1 cellular context compared by ENCODE assay signal in the genomic region with DNA sequence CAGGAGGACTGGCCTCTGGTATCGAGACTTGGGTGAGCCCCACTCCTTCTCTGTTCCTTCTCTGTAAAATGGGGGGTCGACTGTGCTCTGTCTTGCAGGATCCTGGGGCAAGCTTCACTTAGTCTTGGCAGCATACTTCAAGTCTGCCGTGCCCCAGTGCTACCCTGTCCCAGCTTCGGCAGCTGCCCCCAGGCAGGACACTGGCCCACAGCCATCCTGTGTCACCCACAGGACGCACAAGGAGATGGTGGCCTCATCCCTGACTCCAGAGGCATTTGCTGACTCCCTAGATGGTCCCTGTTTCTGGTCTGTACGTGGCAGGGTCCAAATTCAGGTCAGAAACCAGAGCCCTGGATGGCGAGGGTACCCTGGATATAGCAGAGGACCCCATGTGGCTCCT.
TF ChIP-seq lines count a peak whose summit lies in the region.

No MANE protein-coding gene starts in this region.

TF ChIP-seq in H1, 55 proteins besides CTCF, POLR2A, EP300 and RAD21:
- TF ChIP-seq TBP (IDR thresholded peaks at IDR 0.05; ENCODE audit: low read depth, low read length) (no peak), HDAC6 (IDR thresholded peaks at IDR 0.05; ENCODE audit: low read depth, low read length) (no peak), RXRA (IDR thresholded peaks at IDR 0.05; ENCODE audit: insufficient read depth, low read depth, low read length) (no peak), CBX5 (IDR thresholded peaks at IDR 0.05; ENCODE audit: low read depth, low read length) (no peak), RNF2 (IDR thresholded peaks at IDR 0.05; ENCODE audit: borderline replicate concordance, low read depth, low read length, missing control alignments, poor library complexity, severe bottlenecking) (no peak), POU5F1 (IDR thresholded peaks at IDR 0.05; ENCODE audit: low read depth, low read length) (no peak), BCL11A (IDR thresholded peaks at IDR 0.05; ENCODE audit: low read depth in 2 of 2, low read length in 2 of 2) (no peak), CTBP2 (IDR thresholded peaks at IDR 0.05; ENCODE audit: borderline replicate concordance, insufficient read depth, insufficient read length, low read length) (no peak), JUND (IDR thresholded peaks at IDR 0.05; ENCODE audit: low read length) (no peak), JUN (IDR thresholded peaks at IDR 0.05; ENCODE audit: low read depth, low read length) (no peak), MAFK (IDR thresholded peaks at IDR 0.05; ENCODE audit: low read depth, low read length) (no peak), CBX8 (IDR thresholded peaks at IDR 0.05; ENCODE audit: borderline replicate concordance, low read depth, low read length) (no peak), GABPA (IDR thresholded peaks at IDR 0.05; ENCODE audit: borderline replicate concordance, insufficient read depth, low read length) (no peak), NRF1 (IDR thresholded peaks at IDR 0.05; ENCODE audit: low read depth, low read length) (no peak), KDM4A (IDR thresholded peaks at IDR 0.05; ENCODE audit: low read depth, low read length, severe bottlenecking) (no peak), EZH2 (IDR thresholded peaks at IDR 0.05; ENCODE audit: low read depth, low read length, severe bottlenecking) (no peak)
- TF ChIP-seq, protein P1, sequence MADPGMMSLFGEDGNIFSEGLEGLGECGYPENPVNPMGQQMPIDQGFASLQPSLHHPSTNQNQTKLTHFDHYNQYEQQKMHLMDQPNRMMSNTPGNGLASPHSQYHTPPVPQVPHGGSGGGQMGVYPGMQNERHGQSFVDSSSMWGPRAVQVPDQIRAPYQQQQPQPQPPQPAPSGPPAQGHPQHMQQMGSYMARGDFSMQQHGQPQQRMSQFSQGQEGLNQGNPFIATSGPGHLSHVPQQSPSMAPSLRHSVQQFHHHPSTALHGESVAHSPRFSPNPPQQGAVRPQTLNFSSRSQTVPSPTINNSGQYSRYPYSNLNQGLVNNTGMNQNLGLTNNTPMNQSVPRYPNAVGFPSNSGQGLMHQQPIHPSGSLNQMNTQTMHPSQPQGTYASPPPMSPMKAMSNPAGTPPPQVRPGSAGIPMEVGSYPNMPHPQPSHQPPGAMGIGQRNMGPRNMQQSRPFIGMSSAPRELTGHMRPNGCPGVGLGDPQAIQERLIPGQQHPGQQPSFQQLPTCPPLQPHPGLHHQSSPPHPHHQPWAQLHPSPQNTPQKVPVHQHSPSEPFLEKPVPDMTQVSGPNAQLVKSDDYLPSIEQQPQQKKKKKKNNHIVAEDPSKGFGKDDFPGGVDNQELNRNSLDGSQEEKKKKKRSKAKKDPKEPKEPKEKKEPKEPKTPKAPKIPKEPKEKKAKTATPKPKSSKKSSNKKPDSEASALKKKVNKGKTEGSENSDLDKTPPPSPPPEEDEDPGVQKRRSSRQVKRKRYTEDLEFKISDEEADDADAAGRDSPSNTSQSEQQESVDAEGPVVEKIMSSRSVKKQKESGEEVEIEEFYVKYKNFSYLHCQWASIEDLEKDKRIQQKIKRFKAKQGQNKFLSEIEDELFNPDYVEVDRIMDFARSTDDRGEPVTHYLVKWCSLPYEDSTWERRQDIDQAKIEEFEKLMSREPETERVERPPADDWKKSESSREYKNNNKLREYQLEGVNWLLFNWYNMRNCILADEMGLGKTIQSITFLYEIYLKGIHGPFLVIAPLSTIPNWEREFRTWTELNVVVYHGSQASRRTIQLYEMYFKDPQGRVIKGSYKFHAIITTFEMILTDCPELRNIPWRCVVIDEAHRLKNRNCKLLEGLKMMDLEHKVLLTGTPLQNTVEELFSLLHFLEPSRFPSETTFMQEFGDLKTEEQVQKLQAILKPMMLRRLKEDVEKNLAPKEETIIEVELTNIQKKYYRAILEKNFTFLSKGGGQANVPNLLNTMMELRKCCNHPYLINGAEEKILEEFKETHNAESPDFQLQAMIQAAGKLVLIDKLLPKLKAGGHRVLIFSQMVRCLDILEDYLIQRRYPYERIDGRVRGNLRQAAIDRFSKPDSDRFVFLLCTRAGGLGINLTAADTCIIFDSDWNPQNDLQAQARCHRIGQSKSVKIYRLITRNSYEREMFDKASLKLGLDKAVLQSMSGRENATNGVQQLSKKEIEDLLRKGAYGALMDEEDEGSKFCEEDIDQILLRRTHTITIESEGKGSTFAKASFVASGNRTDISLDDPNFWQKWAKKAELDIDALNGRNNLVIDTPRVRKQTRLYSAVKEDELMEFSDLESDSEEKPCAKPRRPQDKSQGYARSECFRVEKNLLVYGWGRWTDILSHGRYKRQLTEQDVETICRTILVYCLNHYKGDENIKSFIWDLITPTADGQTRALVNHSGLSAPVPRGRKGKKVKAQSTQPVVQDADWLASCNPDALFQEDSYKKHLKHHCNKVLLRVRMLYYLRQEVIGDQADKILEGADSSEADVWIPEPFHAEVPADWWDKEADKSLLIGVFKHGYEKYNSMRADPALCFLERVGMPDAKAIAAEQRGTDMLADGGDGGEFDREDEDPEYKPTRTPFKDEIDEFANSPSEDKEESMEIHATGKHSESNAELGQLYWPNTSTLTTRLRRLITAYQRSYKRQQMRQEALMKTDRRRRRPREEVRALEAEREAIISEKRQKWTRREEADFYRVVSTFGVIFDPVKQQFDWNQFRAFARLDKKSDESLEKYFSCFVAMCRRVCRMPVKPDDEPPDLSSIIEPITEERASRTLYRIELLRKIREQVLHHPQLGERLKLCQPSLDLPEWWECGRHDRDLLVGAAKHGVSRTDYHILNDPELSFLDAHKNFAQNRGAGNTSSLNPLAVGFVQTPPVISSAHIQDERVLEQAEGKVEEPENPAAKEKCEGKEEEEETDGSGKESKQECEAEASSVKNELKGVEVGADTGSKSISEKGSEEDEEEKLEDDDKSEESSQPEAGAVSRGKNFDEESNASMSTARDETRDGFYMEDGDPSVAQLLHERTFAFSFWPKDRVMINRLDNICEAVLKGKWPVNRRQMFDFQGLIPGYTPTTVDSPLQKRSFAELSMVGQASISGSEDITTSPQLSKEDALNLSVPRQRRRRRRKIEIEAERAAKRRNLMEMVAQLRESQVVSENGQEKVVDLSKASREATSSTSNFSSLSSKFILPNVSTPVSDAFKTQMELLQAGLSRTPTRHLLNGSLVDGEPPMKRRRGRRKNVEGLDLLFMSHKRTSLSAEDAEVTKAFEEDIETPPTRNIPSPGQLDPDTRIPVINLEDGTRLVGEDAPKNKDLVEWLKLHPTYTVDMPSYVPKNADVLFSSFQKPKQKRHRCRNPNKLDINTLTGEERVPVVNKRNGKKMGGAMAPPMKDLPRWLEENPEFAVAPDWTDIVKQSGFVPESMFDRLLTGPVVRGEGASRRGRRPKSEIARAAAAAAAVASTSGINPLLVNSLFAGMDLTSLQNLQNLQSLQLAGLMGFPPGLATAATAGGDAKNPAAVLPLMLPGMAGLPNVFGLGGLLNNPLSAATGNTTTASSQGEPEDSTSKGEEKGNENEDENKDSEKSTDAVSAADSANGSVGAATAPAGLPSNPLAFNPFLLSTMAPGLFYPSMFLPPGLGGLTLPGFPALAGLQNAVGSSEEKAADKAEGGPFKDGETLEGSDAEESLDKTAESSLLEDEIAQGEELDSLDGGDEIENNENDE (IDR thresholded peaks at IDR 0.05; ENCODE audit: insufficient replicate concordance, low read length) = no peak
- TF ChIP-seq, protein P2, sequence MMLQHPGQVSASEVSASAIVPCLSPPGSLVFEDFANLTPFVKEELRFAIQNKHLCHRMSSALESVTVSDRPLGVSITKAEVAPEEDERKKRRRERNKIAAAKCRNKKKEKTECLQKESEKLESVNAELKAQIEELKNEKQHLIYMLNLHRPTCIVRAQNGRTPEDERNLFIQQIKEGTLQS (IDR thresholded peaks at IDR 0.05; ENCODE audit: insufficient read depth, low read depth, low read length) = no peak
